Comparison of ENCODE assay signal across 1 cellular context in the genomic region with DNA sequence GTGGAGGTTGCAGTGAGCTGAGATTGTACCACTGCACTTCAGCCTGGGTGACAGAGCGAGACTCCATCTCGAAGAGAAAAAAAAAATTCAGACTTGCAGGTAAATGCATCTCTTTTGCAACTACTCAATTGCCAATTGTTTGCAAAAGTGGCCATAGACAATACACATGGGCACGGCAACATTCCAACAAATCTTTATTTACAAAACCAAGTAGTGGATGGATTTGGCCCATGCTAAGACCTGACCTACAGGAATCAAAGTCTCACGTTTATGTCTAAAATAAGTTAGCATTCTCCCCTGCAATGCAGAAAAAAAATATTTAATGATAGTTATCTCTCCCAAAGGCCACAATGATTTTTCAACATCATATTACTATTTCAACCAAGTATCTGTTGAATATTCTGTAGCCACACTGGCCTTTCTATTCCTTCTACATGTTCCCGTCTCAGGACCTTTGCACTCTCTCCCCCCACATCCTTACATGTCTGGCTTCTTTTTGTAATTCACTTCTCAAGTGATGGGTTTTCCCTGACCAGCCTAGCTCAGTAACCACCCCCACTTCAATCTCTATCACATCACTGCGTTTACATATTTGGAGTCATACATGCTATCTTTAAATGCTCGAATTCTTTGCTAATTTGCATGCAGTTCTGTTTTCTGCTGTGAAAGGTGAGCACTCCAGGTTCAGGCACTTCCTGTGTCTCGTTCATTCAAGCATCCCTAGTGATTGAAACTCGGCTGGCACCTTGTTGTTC.
TF ChIP-seq lines count a peak whose summit lies in the region.

No MANE protein-coding gene starts in this region.

TF ChIP-seq in GM23338, 12 proteins besides CTCF, POLR2A, EP300 and RAD21 (continued from another document):
- TF ChIP-seq, protein P1, sequence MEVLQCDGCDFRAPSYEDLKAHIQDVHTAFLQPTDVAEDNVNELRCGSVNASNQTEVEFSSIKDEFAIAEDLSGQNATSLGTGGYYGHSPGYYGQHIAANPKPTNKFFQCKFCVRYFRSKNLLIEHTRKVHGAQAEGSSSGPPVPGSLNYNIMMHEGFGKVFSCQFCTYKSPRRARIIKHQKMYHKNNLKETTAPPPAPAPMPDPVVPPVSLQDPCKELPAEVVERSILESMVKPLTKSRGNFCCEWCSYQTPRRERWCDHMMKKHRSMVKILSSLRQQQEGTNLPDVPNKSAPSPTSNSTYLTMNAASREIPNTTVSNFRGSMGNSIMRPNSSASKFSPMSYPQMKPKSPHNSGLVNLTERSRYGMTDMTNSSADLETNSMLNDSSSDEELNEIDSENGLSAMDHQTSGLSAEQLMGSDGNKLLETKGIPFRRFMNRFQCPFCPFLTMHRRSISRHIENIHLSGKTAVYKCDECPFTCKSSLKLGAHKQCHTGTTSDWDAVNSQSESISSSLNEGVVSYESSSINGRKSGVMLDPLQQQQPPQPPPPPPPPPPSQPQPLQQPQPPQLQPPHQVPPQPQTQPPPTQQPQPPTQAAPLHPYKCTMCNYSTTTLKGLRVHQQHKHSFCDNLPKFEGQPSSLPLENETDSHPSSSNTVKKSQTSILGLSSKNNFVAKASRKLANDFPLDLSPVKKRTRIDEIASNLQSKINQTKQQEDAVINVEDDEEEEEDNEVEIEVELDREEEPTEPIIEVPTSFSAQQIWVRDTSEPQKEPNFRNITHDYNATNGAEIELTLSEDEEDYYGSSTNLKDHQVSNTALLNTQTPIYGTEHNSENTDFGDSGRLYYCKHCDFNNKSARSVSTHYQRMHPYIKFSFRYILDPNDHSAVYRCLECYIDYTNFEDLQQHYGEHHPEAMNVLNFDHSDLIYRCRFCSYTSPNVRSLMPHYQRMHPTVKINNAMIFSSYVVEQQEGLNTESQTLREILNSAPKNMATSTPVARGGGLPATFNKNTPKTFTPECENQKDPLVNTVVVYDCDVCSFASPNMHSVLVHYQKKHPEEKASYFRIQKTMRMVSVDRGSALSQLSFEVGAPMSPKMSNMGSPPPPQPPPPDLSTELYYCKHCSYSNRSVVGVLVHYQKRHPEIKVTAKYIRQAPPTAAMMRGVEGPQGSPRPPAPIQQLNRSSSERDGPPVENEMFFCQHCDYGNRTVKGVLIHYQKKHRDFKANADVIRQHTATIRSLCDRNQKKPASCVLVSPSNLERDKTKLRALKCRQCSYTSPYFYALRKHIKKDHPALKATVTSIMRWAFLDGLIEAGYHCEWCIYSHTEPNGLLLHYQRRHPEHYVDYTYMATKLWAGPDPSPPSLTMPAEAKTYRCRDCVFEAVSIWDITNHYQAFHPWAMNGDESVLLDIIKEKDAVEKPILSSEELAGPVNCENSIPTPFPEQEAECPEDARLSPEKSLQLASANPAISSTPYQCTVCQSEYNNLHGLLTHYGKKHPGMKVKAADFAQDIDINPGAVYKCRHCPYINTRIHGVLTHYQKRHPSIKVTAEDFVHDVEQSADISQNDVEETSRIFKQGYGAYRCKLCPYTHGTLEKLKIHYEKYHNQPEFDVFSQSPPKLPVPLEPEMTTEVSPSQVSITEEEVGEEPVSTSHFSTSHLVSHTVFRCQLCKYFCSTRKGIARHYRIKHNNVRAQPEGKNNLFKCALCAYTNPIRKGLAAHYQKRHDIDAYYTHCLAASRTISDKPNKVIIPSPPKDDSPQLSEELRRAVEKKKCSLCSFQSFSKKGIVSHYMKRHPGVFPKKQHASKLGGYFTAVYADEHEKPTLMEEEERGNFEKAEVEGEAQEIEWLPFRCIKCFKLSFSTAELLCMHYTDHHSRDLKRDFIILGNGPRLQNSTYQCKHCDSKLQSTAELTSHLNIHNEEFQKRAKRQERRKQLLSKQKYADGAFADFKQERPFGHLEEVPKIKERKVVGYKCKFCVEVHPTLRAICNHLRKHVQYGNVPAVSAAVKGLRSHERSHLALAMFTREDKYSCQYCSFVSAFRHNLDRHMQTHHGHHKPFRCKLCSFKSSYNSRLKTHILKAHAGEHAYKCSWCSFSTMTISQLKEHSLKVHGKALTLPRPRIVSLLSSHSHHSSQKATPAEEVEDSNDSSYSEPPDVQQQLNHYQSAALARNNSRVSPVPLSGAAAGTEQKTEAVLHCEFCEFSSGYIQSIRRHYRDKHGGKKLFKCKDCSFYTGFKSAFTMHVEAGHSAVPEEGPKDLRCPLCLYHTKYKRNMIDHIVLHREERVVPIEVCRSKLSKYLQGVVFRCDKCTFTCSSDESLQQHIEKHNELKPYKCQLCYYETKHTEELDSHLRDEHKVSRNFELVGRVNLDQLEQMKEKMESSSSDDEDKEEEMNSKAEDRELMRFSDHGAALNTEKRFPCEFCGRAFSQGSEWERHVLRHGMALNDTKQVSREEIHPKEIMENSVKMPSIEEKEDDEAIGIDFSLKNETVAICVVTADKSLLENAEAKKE (CRISPR knock-in tag; IDR thresholded peaks at IDR 0.05) = no peak
- no peak for TF ChIP-seq POLR2AphosphoS5 (IDR thresholded peaks at IDR 0.05; ENCODE audit: low read depth)
